In the genomic region with DNA sequence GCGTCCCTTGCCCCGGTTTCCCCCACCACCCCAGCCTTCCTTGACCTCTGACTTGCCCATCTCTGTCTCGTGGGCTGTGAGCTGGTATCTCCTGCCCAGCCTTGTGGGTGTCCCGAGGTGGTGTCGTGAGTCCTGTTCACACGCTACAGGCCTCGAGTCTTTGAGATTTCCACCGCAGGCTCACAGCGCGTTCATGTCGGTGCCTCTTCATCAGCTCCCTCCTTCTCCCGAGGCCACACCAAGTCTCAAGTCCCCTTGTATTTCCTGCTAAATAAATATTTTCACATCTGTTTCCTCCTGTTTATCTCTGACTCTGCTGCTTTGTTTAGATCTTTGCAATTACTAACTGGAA, we compare ENCODE assay signal across 15 cellular contexts.
DNase-seq lines count a peak whose midpoint lies in the region; ATAC-seq and TF ChIP-seq lines count a peak whose summit lies in the region.
"Had no signal": no experiment of that assay in that cellular context is flagged by ENCODE, and none has a peak within 500 bp of the region (broad histone marks: within the 10 kb centered on the region; RNA-seq: fewer than 3 reads in every experiment).

No MANE protein-coding gene starts in this region.

- DNase-seq in breast epithelium (ENCODE audit: low spot score in 2 of 2) (no peak), mammary epithelial cell (no peak), glutamatergic neuron (no peak), upper lobe of left lung (no peak), medulla oblongata (ENCODE audit: extremely low spot score) (no peak)
- DNase-seq in effector memory CD4-positive, alpha-beta T cell, result no peak
- DNase-seq: activated naive CD4-positive, alpha-beta T cell treated with anti-CD3 and anti-CD28 coated beads, Interleukin-2, amount 50 U/mL, for 16 hours; MM.1S; NCI-H2171; SK-N-SH had no signal

- peaks cover 5% of the 10 kb centered on the region for H3K36me3 Mint-ChIP-seq in glutamatergic neuron (ENCODE audit: unreplicated experiment)
- H3K36me3 Mint-ChIP-seq: natural killer cell treated with Interleukin-12 subunit alpha and Interleukin-12 subunit beta and Interleukin-15 and Interleukin-18, amount 100 ng/mL, for 72 hours had no signal

- no peak overlapping the region for H3K4me3 ChIP-seq in breast epithelium
- no peak overlapping the region for H3K4me3 ChIP-seq in mammary epithelial cell (replicated peaks in 1 of 3; ENCODE audit: insufficient read depth in 1 of 3, low read depth in 2 of 3, low read length in 3 of 3)
- H3K4me3 ChIP-seq in muscle layer of colon (ENCODE audit: low read depth in 1 of 2, low read length in 2 of 2), result no peak overlapping the region
- no peak overlapping the region for H3K4me3 ChIP-seq in upper lobe of left lung
- no peak overlapping the region for H3K4me3 ChIP-seq in effector memory CD4-positive, alpha-beta T cell (ENCODE audit: insufficient read depth, low read depth, low read length, poor library complexity, severe bottlenecking)

- no peaks in the 10 kb centered on the region for H3K9me3 ChIP-seq in breast epithelium
- no peaks in the 10 kb centered on the region for H3K9me3 ChIP-seq in mammary epithelial cell (replicated peaks; ENCODE audit: insufficient read depth, low read length)
- H3K9me3 ChIP-seq in muscle layer of colon (ENCODE audit: low read length), result no peaks in the 10 kb centered on the region
- H3K9me3 ChIP-seq in upper lobe of left lung, result no peaks in the 10 kb centered on the region
- H3K9me3 ChIP-seq in effector memory CD4-positive, alpha-beta T cell (ENCODE audit: control insufficient read depth, low read length), result no peaks in the 10 kb centered on the region
- H3K9me3 ChIP-seq: SK-N-SH had no signal

- H3K4me1 Mint-ChIP-seq in glutamatergic neuron (ENCODE audit: low read depth, unreplicated experiment), result peaks cover 56% of the 10 kb centered on the region

- peak in 1 of 4 donors; percentile 40 for TF ChIP-seq EP300 in upper lobe of left lung (IDR thresholded peaks at IDR 0.05)

- peak overlapping the region; percentile 33 for H3K27ac Mint-ChIP-seq in glutamatergic neuron (ENCODE audit: unreplicated experiment)
- H3K27ac Mint-ChIP-seq: natural killer cell treated with Interleukin-12 subunit alpha and Interleukin-12 subunit beta and Interleukin-15 and Interleukin-18, amount 100 ng/mL, for 72 hours had no signal

- dilution Hi-C loops in mammary epithelial cell (cut with HindIII; ENCODE audit: low sequenced_read_pairs), result no loop called here

- H3K4me1 ChIP-seq in breast epithelium, result no peaks in the 10 kb centered on the region
- no peaks in the 10 kb centered on the region for H3K4me1 ChIP-seq in mammary epithelial cell (ENCODE audit: insufficient read depth, low read length)
- peaks cover 14% of the 10 kb centered on the region for H3K4me1 ChIP-seq in muscle layer of colon (ENCODE audit: insufficient read depth, low read length)
- peaks cover 18 to 34% (median 31%) of the 10 kb centered on the region in 4 donors for H3K4me1 ChIP-seq in upper lobe of left lung
- no peaks in the 10 kb centered on the region for H3K4me1 ChIP-seq in effector memory CD4-positive, alpha-beta T cell (ENCODE audit: control insufficient read depth, insufficient read depth, low read length, poor library complexity, severe bottlenecking)

- H3K9ac ChIP-seq in mammary epithelial cell (ENCODE audit: insufficient read depth, low read length), result no peak overlapping the region
- no peak overlapping the region for H3K9ac ChIP-seq in muscle layer of colon (ENCODE audit: low read length)
- H3K9ac ChIP-seq: SK-N-SH had no signal

- H3K36me3 ChIP-seq in breast epithelium, result no peaks in the 10 kb centered on the region
- no peaks in the 10 kb centered on the region for H3K36me3 ChIP-seq in mammary epithelial cell (ENCODE audit: insufficient read depth, low read length)
- H3K36me3 ChIP-seq in muscle layer of colon (ENCODE audit: insufficient read depth, low read length), result no peaks in the 10 kb centered on the region
- no peaks in the 10 kb centered on the region for H3K36me3 ChIP-seq in upper lobe of left lung
- no peaks in the 10 kb centered on the region for H3K36me3 ChIP-seq in effector memory CD4-positive, alpha-beta T cell (ENCODE audit: control insufficient read depth, insufficient read depth, low read length)

- H3K79me2 ChIP-seq in mammary epithelial cell (ENCODE audit: insufficient read depth, low read length), result no peaks in the 10 kb centered on the region

- BruUV-seq in mammary epithelial cell (replicated peaks; lab: Mats Ljungman, UMichigan), result no TSS peak

- TF ChIP-seq CTCF in breast epithelium (IDR thresholded peaks at IDR 0.05), result no peak
- TF ChIP-seq CTCF in mammary epithelial cell (conservative IDR thresholded peaks at IDR 0.05 in 1 of 2, IDR thresholded peaks at IDR 0.05 in 1 of 2; ENCODE audit: extremely low read depth in 1 of 2, insufficient read depth in 1 of 2, low read depth in 1 of 2, low read length in 2 of 2), result no peak
- TF ChIP-seq CTCF in glutamatergic neuron (IDR thresholded peaks at IDR 0.05; ENCODE audit: partially characterized antibody, unreplicated experiment), result no peak
- no peak for TF ChIP-seq CTCF in upper lobe of left lung (IDR thresholded peaks at IDR 0.05)

- peak overlapping the region; percentile 26 for H3K4me3 Mint-ChIP-seq in glutamatergic neuron (ENCODE audit: unreplicated experiment)
- H3K4me3 Mint-ChIP-seq: natural killer cell treated with Interleukin-12 subunit alpha and Interleukin-12 subunit beta and Interleukin-15 and Interleukin-18, amount 100 ng/mL, for 72 hours had no signal

- CTCF ChIA-PET in mammary epithelial cell (lab: Charles Lee; ENCODE audit: low non-redundant PET), result no interaction called here

- ATAC-seq in upper lobe of left lung (ENCODE audit: low FRiP score in 2 of 2) (no peak), GM19351 (IDR thresholded peaks at IDR 0.05; ENCODE audit: unreplicated experiment) (no peak)
- ATAC-seq: HCT116; natural killer cell treated with Interleukin-12 subunit alpha and Interleukin-12 subunit beta and Interleukin-15 and Interleukin-18, amount 100 ng/mL, for 72 hours had no signal

- H3K27ac ChIP-seq in breast epithelium, result peak overlapping the region; percentile 13 to 38
- H3K27ac ChIP-seq in mammary epithelial cell (ENCODE audit: insufficient read depth, low read depth, low read length), result no peak overlapping the region
- peak overlapping the region; percentile 72 for H3K27ac ChIP-seq in muscle layer of colon (ENCODE audit: low read depth, low read length)
- peak overlapping the region; percentile 29 to 67 (median 46) for H3K27ac ChIP-seq in upper lobe of left lung
- no peak overlapping the region for H3K27ac ChIP-seq in effector memory CD4-positive, alpha-beta T cell (ENCODE audit: insufficient read depth, low read length, poor library complexity, severe bottlenecking)
- H3K27ac ChIP-seq: VCaP had no signal

- no peaks in the 10 kb centered on the region for H4K20me1 ChIP-seq in mammary epithelial cell (ENCODE audit: insufficient read depth, low read length)

- intact Hi-C loops in breast epithelium (cut with DNase I; ENCODE audit: low total_unique reads) (no loop called here), mammary epithelial cell (cut with micrococcal nuclease) (no loop called here)

- in situ Hi-C loops in mammary epithelial cell (cut with MboI; ENCODE audit: low sequenced_read_pairs in 2 of 2), result no loop called here

- peaks cover 12% of the 10 kb centered on the region for H3K9me3 Mint-ChIP-seq in glutamatergic neuron (ENCODE audit: unreplicated experiment)
- H3K9me3 Mint-ChIP-seq: natural killer cell treated with Interleukin-12 subunit alpha and Interleukin-12 subunit beta and Interleukin-15 and Interleukin-18, amount 100 ng/mL, for 72 hours had no signal

- H2AFZ ChIP-seq in mammary epithelial cell (ENCODE audit: low read depth, low read length), result no peak overlapping the region

- 87% methylated on average over 9 of the region's 12 CpGs for WGBS in mammary epithelial cell (ENCODE audit: low coverage, missing lambda C conversion rate)
- WGBS in upper lobe of left lung, 2 donors, result 46 to 60% methylated on average over 12 of the region's 12 CpGs

- H3K27me3 ChIP-seq in breast epithelium (no peaks in the 10 kb centered on the region), mammary epithelial cell (ENCODE audit: insufficient read depth, low read length) (no peaks in the 10 kb centered on the region), muscle layer of colon (ENCODE audit: control insufficient read depth in 1 of 2, insufficient read depth in 2 of 2, low read length in 2 of 2) (no peaks in the 10 kb centered on the region), upper lobe of left lung (no peaks in the 10 kb centered on the region)
- no peaks in the 10 kb centered on the region for H3K27me3 ChIP-seq in effector memory CD4-positive, alpha-beta T cell (replicated peaks; ENCODE audit: control insufficient read depth, insufficient read depth, low read length, poor library complexity, severe bottlenecking)

- H3K4me2 ChIP-seq in mammary epithelial cell (ENCODE audit: insufficient read depth, low read depth, low read length), result no peak overlapping the region
- H3K4me2 ChIP-seq: SK-N-SH had no signal

- H3K27me3 Mint-ChIP-seq in glutamatergic neuron (ENCODE audit: unreplicated experiment), result peaks cover 1% of the 10 kb centered on the region

- TF ChIP-seq POLR2A in breast epithelium (IDR thresholded peaks at IDR 0.05), result no peak
- TF ChIP-seq POLR2A in upper lobe of left lung (IDR thresholded peaks at IDR 0.05), result no peak

Comparison
In these comparisons a context has a peak if more than half of its experiments do, and no peak if none do; other contexts are left out.
1. H3K27ac ChIP-seq: peak in breast epithelium (2 of 2), muscle layer of colon (single experiment) and upper lobe of left lung (4 of 4); none in mammary epithelial cell (single experiment) and effector memory CD4-positive, alpha-beta T cell (single experiment).